ENCODE assay signal across 26 cellular contexts in the genomic region with DNA sequence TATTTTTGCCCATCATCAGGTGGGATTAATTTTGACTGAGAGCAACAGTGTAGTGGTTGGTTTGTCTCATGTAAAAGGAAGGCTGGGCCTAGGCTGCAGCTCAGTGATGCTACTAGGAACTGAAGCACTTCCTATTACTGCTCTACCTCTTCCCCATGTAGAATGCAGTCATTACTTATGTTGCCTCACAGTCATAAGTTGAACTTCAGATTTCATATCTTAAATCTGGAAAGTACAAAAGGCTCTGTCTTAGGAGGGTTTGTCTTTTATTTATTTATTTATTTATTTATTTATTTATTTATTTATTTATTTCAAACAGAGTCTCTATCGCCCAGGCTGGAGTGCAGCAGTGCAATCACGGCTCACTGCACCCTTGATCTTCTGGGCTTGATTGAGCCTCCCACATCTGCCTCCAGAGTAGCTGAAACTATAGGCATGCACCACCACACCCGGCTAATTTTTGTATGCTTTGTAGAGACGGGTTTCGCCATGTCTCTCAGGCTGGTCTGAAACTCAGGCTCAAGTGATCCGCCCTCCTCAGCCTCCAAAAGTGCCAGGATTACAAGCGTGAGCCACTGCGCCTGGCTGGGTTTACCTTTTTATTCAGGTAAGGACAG.
DNase-seq lines count a peak whose midpoint lies in the region; ATAC-seq and TF ChIP-seq lines count a peak whose summit lies in the region.
"Had no signal": no experiment of that assay in that cellular context is flagged by ENCODE, and none has a peak within 500 bp of the region (broad histone marks: within the 10 kb centered on the region; RNA-seq: fewer than 3 reads in every experiment).

No MANE protein-coding gene starts in this region.

- no peak overlapping the region for H3K4me2 ChIP-seq in neural progenitor cell
- H3K4me2 ChIP-seq: hepatocyte had no signal

- no peak for TF ChIP-seq CTCF in neural progenitor cell (IDR thresholded peaks at IDR 0.05)
- TF ChIP-seq CTCF in heart right ventricle (IDR thresholded peaks at IDR 0.05), result no peak

- ATAC-seq in GM18519 (IDR thresholded peaks at IDR 0.05; ENCODE audit: low FRiP score, unreplicated experiment) (peak; percentile 49), HG02610 (IDR thresholded peaks at IDR 0.05; ENCODE audit: unreplicated experiment) (peak; percentile 68), HG03575 (IDR thresholded peaks at IDR 0.05; ENCODE audit: extremely low read depth, insufficient number of reproducible peaks, low FRiP score, unreplicated experiment) (peak; percentile 36), heart right ventricle (no peak)
- peak; percentile 88 to 92 for ATAC-seq in stimulated activated naive B cell treated with anti-CD40 and anti-IgM and Interleukin-4, amounts not matched to agents 10 μg/mL and 1 μg/mL and 100 μg/mL, for 72 hours (replicated peaks)
- no peak for ATAC-seq in stimulated activated naive CD8-positive, alpha-beta T cell treated with anti-CD3 and anti-CD28 coated beads, Interleukin-15, amount 100 ng/mL, for 72 hours
- ATAC-seq: body of pancreas, mucosa of descending colon had no signal

- H3K9ac ChIP-seq in neural progenitor cell, result no peak overlapping the region

- no peaks in the 10 kb centered on the region for H3K9me3 ChIP-seq in neural progenitor cell (ENCODE audit: low read depth)
- H3K9me3 ChIP-seq in heart right ventricle, result no peaks in the 10 kb centered on the region
- H3K9me3 ChIP-seq: body of pancreas, mucosa of descending colon, Peyer's patch, SJCRH30, suprapubic skin had no signal

- intact Hi-C loops in heart right ventricle (cut with DNase I), result loop anchor here in 1 of 10 donors (10.0 kb wide), 1 partner anchor 65 kb away; no protein-coding TSS in a partner anchor

- H3K4me3 Mint-ChIP-seq in stimulated activated naive B cell treated with anti-CD40 and anti-IgM and Interleukin-4, amounts not matched to agents 10 μg/mL and 1 μg/mL and 100 μg/mL, for 72 hours, result no peak overlapping the region
- H3K4me3 Mint-ChIP-seq in neural progenitor cell, result no peak overlapping the region
- no peak overlapping the region for H3K4me3 Mint-ChIP-seq in stimulated activated naive CD8-positive, alpha-beta T cell treated with anti-CD3 and anti-CD28 coated beads, Interleukin-15, amount 100 ng/mL, for 72 hours
- H3K4me3 Mint-ChIP-seq: CD4-positive, alpha-beta T cell; immature natural killer cell had no signal

- H3K27me3 ChIP-seq in neural progenitor cell, result no peaks in the 10 kb centered on the region
- no peaks in the 10 kb centered on the region for H3K27me3 ChIP-seq in heart right ventricle
- H3K27me3 ChIP-seq: body of pancreas, hepatocyte, Peyer's patch, SJCRH30, suprapubic skin had no signal

- no peaks in the 10 kb centered on the region for H3F3A ChIP-seq in neural progenitor cell (ENCODE audit: low read depth)

- H4K20me1 ChIP-seq in neural progenitor cell (ENCODE audit: low read depth), result no peaks in the 10 kb centered on the region

- WGBS in heart right ventricle, 2 donors, result 98% methylated on average over 8 of the region's 8 CpGs

- H3K4me1 ChIP-seq in neural progenitor cell, result peaks cover 9% of the 10 kb centered on the region
- no peaks in the 10 kb centered on the region for H3K4me1 ChIP-seq in heart right ventricle
- H3K4me1 ChIP-seq: body of pancreas, Peyer's patch, SJCRH30, suprapubic skin had no signal

- H3K36me3 ChIP-seq in neural progenitor cell, result no peaks in the 10 kb centered on the region
- no peaks in the 10 kb centered on the region for H3K36me3 ChIP-seq in heart right ventricle
- H3K36me3 ChIP-seq: Peyer's patch, SJCRH30, suprapubic skin had no signal

- H2AFZ ChIP-seq in neural progenitor cell (replicated peaks), result no peak overlapping the region
- H2AFZ ChIP-seq: hepatocyte had no signal

- no peaks in the 10 kb centered on the region for H3K79me2 ChIP-seq in neural progenitor cell (ENCODE audit: low read depth)
- H3K79me2 ChIP-seq: hepatocyte had no signal

- no peaks in the 10 kb centered on the region for H3K27me3 Mint-ChIP-seq in stimulated activated naive B cell treated with anti-CD40 and anti-IgM and Interleukin-4, amounts not matched to agents 10 μg/mL and 1 μg/mL and 100 μg/mL, for 72 hours
- peaks cover 4% of the 10 kb centered on the region for H3K27me3 Mint-ChIP-seq in neural progenitor cell (ENCODE audit: insufficient read depth, low read depth)
- H3K27me3 Mint-ChIP-seq in stimulated activated naive CD8-positive, alpha-beta T cell treated with anti-CD3 and anti-CD28 coated beads, Interleukin-15, amount 100 ng/mL, for 72 hours, result no peaks in the 10 kb centered on the region
- H3K27me3 Mint-ChIP-seq: CD4-positive, alpha-beta T cell had no signal

- H3K27ac ChIP-seq in neural progenitor cell, result no peak overlapping the region
- no peak overlapping the region for H3K27ac ChIP-seq in heart right ventricle
- H3K27ac ChIP-seq: body of pancreas, hepatocyte, HL-60, Peyer's patch, SJCRH30, suprapubic skin, VCaP had no signal

- H3K36me3 Mint-ChIP-seq in stimulated activated naive B cell treated with anti-CD40 and anti-IgM and Interleukin-4, amounts not matched to agents 10 μg/mL and 1 μg/mL and 100 μg/mL, for 72 hours, result no peaks in the 10 kb centered on the region
- peaks cover 3% of the 10 kb centered on the region for H3K36me3 Mint-ChIP-seq in neural progenitor cell
- H3K36me3 Mint-ChIP-seq: immature natural killer cell had no signal

- H3K9me3 Mint-ChIP-seq in stimulated activated naive B cell treated with anti-CD40 and anti-IgM and Interleukin-4, amounts not matched to agents 10 μg/mL and 1 μg/mL and 100 μg/mL, for 72 hours, result no peaks in the 10 kb centered on the region
- H3K9me3 Mint-ChIP-seq in neural progenitor cell, result no peaks in the 10 kb centered on the region
- H3K9me3 Mint-ChIP-seq in stimulated activated naive CD8-positive, alpha-beta T cell treated with anti-CD3 and anti-CD28 coated beads, Interleukin-15, amount 100 ng/mL, for 72 hours, result no peaks in the 10 kb centered on the region
- H3K9me3 Mint-ChIP-seq: CD4-positive, alpha-beta T cell; immature natural killer cell had no signal

- H3K27ac Mint-ChIP-seq in stimulated activated naive B cell treated with anti-CD40 and anti-IgM and Interleukin-4, amounts not matched to agents 10 μg/mL and 1 μg/mL and 100 μg/mL, for 72 hours, result no peak overlapping the region
- no peak overlapping the region for H3K27ac Mint-ChIP-seq in neural progenitor cell
- H3K27ac Mint-ChIP-seq in stimulated activated naive CD8-positive, alpha-beta T cell treated with anti-CD3 and anti-CD28 coated beads, Interleukin-15, amount 100 ng/mL, for 72 hours, result no peak overlapping the region
- H3K27ac Mint-ChIP-seq: CD4-positive, alpha-beta T cell; immature natural killer cell had no signal

- peaks cover 34 to 74% of the 10 kb centered on the region in 2 donors for H3K4me1 Mint-ChIP-seq in stimulated activated naive B cell treated with anti-CD40 and anti-IgM and Interleukin-4, amounts not matched to agents 10 μg/mL and 1 μg/mL and 100 μg/mL, for 72 hours
- peaks cover 23% of the 10 kb centered on the region for H3K4me1 Mint-ChIP-seq in neural progenitor cell
- H3K4me1 Mint-ChIP-seq in stimulated activated naive CD8-positive, alpha-beta T cell treated with anti-CD3 and anti-CD28 coated beads, Interleukin-15, amount 100 ng/mL, for 72 hours, result no peaks in the 10 kb centered on the region
- H3K4me1 Mint-ChIP-seq: immature natural killer cell had no signal

- H3K4me3 ChIP-seq in neural progenitor cell (no peak overlapping the region), heart right ventricle (no peak overlapping the region)
- H3K4me3 ChIP-seq: body of pancreas, hepatocyte, mucosa of descending colon, Peyer's patch, SJCRH30, suprapubic skin had no signal

- DNase-seq in stimulated activated naive B cell treated with anti-CD40 and anti-IgM and Interleukin-4, amounts not matched to agents 10 μg/mL and 1 μg/mL and 100 μg/mL, for 72 hours, result no peak
- DNase-seq in neural progenitor cell (ENCODE audit: low spot score), result no peak
- no peak for DNase-seq in heart right ventricle
- no peak for DNase-seq in stimulated activated naive CD8-positive, alpha-beta T cell treated with anti-CD3 and anti-CD28 coated beads, Interleukin-15, amount 100 ng/mL, for 72 hours
- DNase-seq: activated effector memory CD4-positive, alpha-beta T cell treated with anti-CD3 and anti-CD28 coated beads, Interleukin-2, amount 50 U/mL, for 16 hours; body of pancreas; CD4-positive, alpha-beta T cell; DMS 273 treated with DMSO at 0.1 percent for 48 hours; effector memory CD4-positive, alpha-beta T cell; foreskin melanocyte; H7; immature natural killer cell; mucosa of descending colon; NCI-H1436; NCI-H510A treated with DMSO at 0.1 percent for 48 hours; NK-92 treated with Interleukin-12 subunit alpha and Interleukin-12 subunit beta, amount 100 ng/mL, for 24 hours; Peyer's patch; SJCRH30; T-helper 2 cell had no signal

Comparison
In these comparisons a context has a peak if more than half of its experiments do, and no peak if none do; other contexts are left out.
1. ATAC-seq: peak in GM18519 (single experiment), HG02610 (single experiment), HG03575 (single experiment) and stimulated activated naive B cell treated with anti-CD40 and anti-IgM and Interleukin-4, amounts not matched to agents 10 μg/mL and 1 μg/mL and 100 μg/mL, for 72 hours (2 of 2); none in heart right ventricle (0 of 8) and stimulated activated naive CD8-positive, alpha-beta T cell treated with anti-CD3 and anti-CD28 coated beads, Interleukin-15, amount 100 ng/mL, for 72 hours (single experiment).